8 cellular contexts compared by ENCODE assay signal in genomic region chr22:20857838-20858614, GRCh38. TPM values are rescaled to one million over a fixed set of nuclear protein-coding genes. Genes with fewer than 3 reads are reported as not detected.
A peak's percentile ranks its signal among the peaks of the same experiment; 100 is the strongest.
DNase-seq lines count a peak whose midpoint lies in the region; ATAC-seq and TF ChIP-seq lines count a peak whose summit lies in the region.

No MANE protein-coding gene starts in this region.

- H3K4me1 ChIP-seq in Caco-2: peaks cover 15% of the 10 kb centered on the region
- peaks cover 21% of the 10 kb centered on the region; the same call in 1 of the 2 replicates for H3K4me1 ChIP-seq in HUES48 (ENCODE audit: control insufficient read depth, insufficient read depth, low read length)
- peaks cover 24 to 83% (median 39%) of the 10 kb centered on the region in 3 donors for H3K4me1 ChIP-seq in esophagus squamous epithelium

- TF ChIP-seq CTCF in Caco-2 (IDR thresholded peaks at IDR 0.05; ENCODE audit: insufficient read depth in 1 of 2, low read depth in 1 of 2, low read length in 1 of 2, severe bottlenecking in 1 of 2, unreplicated experiment in 1 of 2) (no peak), esophagus squamous epithelium (IDR thresholded peaks at IDR 0.05) (no peak)

- peak overlapping the region; percentile 73 for H3K27ac Mint-ChIP-seq in Caco-2 (ENCODE audit: unreplicated experiment)

- intact Hi-C loops in Caco-2 (cut with micrococcal nuclease; ENCODE audit: unreplicated experiment): loop anchor here (1.0 to 5.0 kb wide), 2 partner anchors 9 to 94 kb away; no protein-coding TSS in a partner anchor
- intact Hi-C loops in esophagus squamous epithelium (cut with DNase I): no loop called here

- H3K4me3 Mint-ChIP-seq in Caco-2 (ENCODE audit: unreplicated experiment): peak overlapping the region; percentile 82

- POLR2A ChIA-PET in Caco-2 (lab: Charles Lee): no interaction called here

- TSS peak; percentile 58 for BruUV-seq in Caco-2 (replicated peaks; lab: Mats Ljungman, UMichigan)

- CTCF ChIA-PET in Caco-2 (lab: Charles Lee): no interaction called here

- no peaks in the 10 kb centered on the region for H3K27me3 Mint-ChIP-seq in Caco-2 (ENCODE audit: insufficient read depth, unreplicated experiment)

- peak overlapping the region; percentile 89 for H3K27ac ChIP-seq in HUES48 (ENCODE audit: low read depth, low read length)
- H3K27ac ChIP-seq in esophagus squamous epithelium: peak overlapping the region; percentile 91 to 96 (median 94)

- peak overlapping the region; percentile 62; the same call in 1 of the 2 replicates for H3K9ac ChIP-seq in HUES48 (ENCODE audit: low read depth, low read length)

- TF ChIP-seq POLR2A in esophagus squamous epithelium (IDR thresholded peaks at IDR 0.05): no peak

- H3K9me3 ChIP-seq in Caco-2 (no peaks in the 10 kb centered on the region), HUES48 (ENCODE audit: control insufficient read depth, insufficient read depth, low read length) (no peaks in the 10 kb centered on the region), esophagus squamous epithelium (no peaks in the 10 kb centered on the region)

- peak overlapping the region; percentile 88 for H3K4me3 ChIP-seq in Caco-2 (ENCODE audit: low read depth, low read length)
- peak overlapping the region; percentile 78 for H3K4me3 ChIP-seq in HUES48 (ENCODE audit: low read depth, low read length)
- H3K4me3 ChIP-seq in esophagus squamous epithelium: peak overlapping the region; percentile 91 to 99 (median 94)

- H3K27me3 ChIP-seq in Caco-2 (replicated peaks; ENCODE audit: control insufficient read depth, insufficient read depth, low read length) (no peaks in the 10 kb centered on the region), HUES48 (ENCODE audit: control insufficient read depth, insufficient read depth, low read length) (no peaks in the 10 kb centered on the region), esophagus squamous epithelium (no peaks in the 10 kb centered on the region)

- H3K9me3 Mint-ChIP-seq in Caco-2 (ENCODE audit: unreplicated experiment): no peaks in the 10 kb centered on the region

- H3K36me3 Mint-ChIP-seq in Caco-2 (ENCODE audit: insufficient read depth, unreplicated experiment): peaks cover 19% of the 10 kb centered on the region

- DNase-seq in Caco-2 (peak; percentile 94), OCI-M1 (lab: John Stamatoyannopoulos, UW) (peak; percentile 97), esophagus squamous epithelium (lab: John Stamatoyannopoulos, UW) (peak; percentile 46), myocyte (ENCODE audit: low read depth) (peak; percentile 78)
- DNase-seq in activated T-cell treated with anti-CD3 and anti-CD28 coated beads, Interleukin-2, amount 50 U/mL, for 48 hours: peak; percentile 87 to 89
- peak; percentile 61 to 66 for DNase-seq in stimulated activated CD8-positive, alpha-beta memory T cell treated with anti-CD3 and anti-CD28 coated beads, Interleukin-7, amount 100 ng/mL, for 1 hour (ENCODE audit: low read depth in 2 of 2)

- WGBS in esophagus squamous epithelium, 2 donors: 1% methylated on average over 19 of the region's 38 CpGs

- no peaks in the 10 kb centered on the region; the same call in 1 of the 2 replicates for H3K36me3 ChIP-seq in Caco-2 (ENCODE audit: control insufficient read depth, insufficient read depth, low read length)
- no peaks in the 10 kb centered on the region for H3K36me3 ChIP-seq in HUES48 (ENCODE audit: control insufficient read depth, insufficient read depth, low read length)
- peaks cover 0 to 20% (median 0%) of the 10 kb centered on the region in 3 donors for H3K36me3 ChIP-seq in esophagus squamous epithelium

- peak; percentile 35 for ATAC-seq in GM21423 (IDR thresholded peaks at IDR 0.05; ENCODE audit: unreplicated experiment)

- peaks cover 26% of the 10 kb centered on the region for H3K4me1 Mint-ChIP-seq in Caco-2 (ENCODE audit: low read depth, unreplicated experiment)

RNA-seq across cellular contexts. Expression of gene PI4KA, which starts 0.6 kb away (rescaled TPM):
- 66.9 and 67.2 TPM in 2 replicates for total RNA-seq in Caco-2 (2022)
- 10 to 100 TPM; 25.4 to 48.6 (median 33.8) TPM for total RNA-seq in esophagus squamous epithelium
- 41.7 and 48.4 TPM in 2 replicates for total RNA-seq in myocyte
- 52.3 TPM for polyA plus RNA-seq in myocyte (2012)

RNA-seq across cellular contexts. Expression of gene SNAP29, which starts 0.8 kb away (rescaled TPM):
- total RNA-seq in Caco-2 (2022) (26.2 and 26.8 TPM in 2 replicates), esophagus squamous epithelium (10 to 100 TPM; 13.0 to 19.6 (median 17.1) TPM), myocyte (15.1 and 19.1 TPM in 2 replicates)
- 30.6 TPM for polyA plus RNA-seq in myocyte (2012)

RNA-seq across cellular contexts. Expression of gene CRKL, which starts 59.2 kb away (rescaled TPM):
- total RNA-seq in Caco-2 (2022) (76.0 and 82.7 TPM in 2 replicates), esophagus squamous epithelium (10 to 100 TPM; 38.2 to 46.2 (median 44.4) TPM), myocyte (48.5 and 52.6 TPM in 2 replicates)
- polyA plus RNA-seq in myocyte (2012): 25.3 TPM

Comparison
In these comparisons a context has a peak if more than half of its experiments do, and no peak if none do; other contexts are left out.
1. Peak in every context shown above with its lines: DNase-seq, ATAC-seq, H3K4me3 ChIP-seq and H3K27ac ChIP-seq.
2. DNase-seq: peak in every context shown above with its lines; median percentile 97 in OCI-M1; 94 in Caco-2; 88 in activated T-cell treated with anti-CD3 and anti-CD28 coated beads, Interleukin-2, amount 50 U/mL, for 48 hours; 78 in myocyte; 64 in stimulated activated CD8-positive, alpha-beta memory T cell treated with anti-CD3 and anti-CD28 coated beads, Interleukin-7, amount 100 ng/mL, for 1 hour; 46 in esophagus squamous epithelium.